8 cellular contexts compared by ENCODE assay signal in the genomic region with DNA sequence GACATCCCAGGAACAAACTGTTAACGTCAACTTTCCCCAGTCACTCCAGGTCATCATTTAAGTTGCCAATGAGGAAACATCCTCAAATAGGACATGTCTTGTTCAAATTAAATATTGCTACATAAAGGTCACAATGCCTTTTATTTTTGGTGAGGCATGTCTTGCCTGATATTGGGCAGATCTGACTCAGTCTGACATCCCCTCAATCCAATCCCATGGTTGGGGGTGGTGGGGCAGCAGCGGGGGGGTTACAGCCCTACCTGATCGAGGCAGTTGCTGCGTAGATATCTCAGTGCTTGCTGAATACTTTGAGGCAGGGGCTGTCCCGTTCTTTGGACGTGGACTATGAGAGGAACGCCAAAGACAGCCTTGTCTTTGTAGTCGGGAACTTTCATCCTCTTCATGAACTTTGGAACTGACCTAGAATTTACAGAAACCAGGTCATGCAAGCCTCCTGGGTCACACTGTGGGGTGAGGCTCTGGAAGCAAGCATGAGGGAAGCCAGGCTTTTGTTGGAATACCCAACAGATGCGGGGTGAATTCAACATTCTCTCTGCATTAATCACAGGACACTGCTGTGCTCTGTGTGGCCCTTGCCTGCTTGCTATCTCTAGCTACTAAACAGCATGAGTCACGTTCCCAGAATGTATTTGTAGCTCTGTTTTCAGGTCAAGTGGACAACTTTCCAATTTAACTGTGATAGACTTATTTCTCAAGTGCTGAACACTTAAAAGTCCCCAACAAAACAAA.
DNase-seq lines count a peak whose midpoint lies in the region; ATAC-seq and TF ChIP-seq lines count a peak whose summit lies in the region.

No MANE protein-coding gene starts in this region.

- intact Hi-C loops in heart right ventricle (cut with DNase I) (loop anchor here in 4 of 10 donors (1.0 to 10.0 kb wide), 6 partner anchors 46 to 159 kb away; partner anchors contain the start of gene STARD13 (in 2 of the 4)), sciatic nerve (cut with DNase I) (no loop called here)

- H3K9me3 ChIP-seq in heart right ventricle = no peaks in the 10 kb centered on the region

- peak; percentile 97 for DNase-seq in GM04503 (ENCODE audit: low read depth)
- peak; percentile 41 to 80 for DNase-seq in heart right ventricle
- no peak for DNase-seq in sciatic nerve (ENCODE audit: low spot score)
- no peak for DNase-seq in NCI-H1436 (lab: John Stamatoyannopoulos, UW)
- no peak for DNase-seq in inferior parietal cortex (ENCODE audit: extremely low spot score)

- ATAC-seq in SK-N-SH treated with all-trans-retinoic acid at 6 μM for 48 hours (peak; percentile 93), heart right ventricle (peak; percentile 83 to 93 (median 87)), sciatic nerve (peak; percentile 95), HG03159 (IDR thresholded peaks at IDR 0.05; ENCODE audit: unreplicated experiment) (no peak), GM19035 (IDR thresholded peaks at IDR 0.05; ENCODE audit: unreplicated experiment) (no peak)

- TF ChIP-seq CTCF in heart right ventricle (IDR thresholded peaks at IDR 0.05) = no peak

- H3K4me1 ChIP-seq in heart right ventricle = peaks cover 10 to 84% (median 69%) of the 10 kb centered on the region in 9 donors

- H3K27ac ChIP-seq in heart right ventricle = peak overlapping the region; percentile 29 to 91 (median 80)

- H3K36me3 ChIP-seq in heart right ventricle = peaks cover 0 to 87% (median 32%) of the 10 kb centered on the region in 9 donors

- peak overlapping the region in 2 of 10 donors; percentile 20 to 21 for H3K4me3 ChIP-seq in heart right ventricle

- WGBS in heart right ventricle, 2 donors = 26 to 31% methylated on average over 10 of the region's 10 CpGs

- no peaks in the 10 kb centered on the region for H3K27me3 ChIP-seq in heart right ventricle

TF ChIP-seq in SK-N-SH treated with all-trans-retinoic acid at 6 μM for 48 hours, 23 proteins besides CTCF, POLR2A, EP300 and RAD21:
- TF ChIP-seq OSR1 (CRISPR knock-in tag; IDR thresholded peaks at IDR 0.05) = no peak
- TF ChIP-seq SNAI2 (CRISPR knock-in tag; IDR thresholded peaks at IDR 0.05) = no peak
- TF ChIP-seq ZFP30 (CRISPR knock-in tag; IDR thresholded peaks at IDR 0.05) = no peak
- no peak for TF ChIP-seq BACH2 (CRISPR knock-in tag; IDR thresholded peaks at IDR 0.05; ENCODE audit: borderline replicate concordance)
- TF ChIP-seq ARNTL (CRISPR knock-in tag; IDR thresholded peaks at IDR 0.05; ENCODE audit: borderline replicate concordance, low read depth) = no peak
- peak; percentile 81 for TF ChIP-seq ISL1 (CRISPR knock-in tag; IDR thresholded peaks at IDR 0.05)
- no peak for TF ChIP-seq PPARA (CRISPR knock-in tag; IDR thresholded peaks at IDR 0.05; ENCODE audit: borderline replicate concordance)
- TF ChIP-seq, protein P1, sequence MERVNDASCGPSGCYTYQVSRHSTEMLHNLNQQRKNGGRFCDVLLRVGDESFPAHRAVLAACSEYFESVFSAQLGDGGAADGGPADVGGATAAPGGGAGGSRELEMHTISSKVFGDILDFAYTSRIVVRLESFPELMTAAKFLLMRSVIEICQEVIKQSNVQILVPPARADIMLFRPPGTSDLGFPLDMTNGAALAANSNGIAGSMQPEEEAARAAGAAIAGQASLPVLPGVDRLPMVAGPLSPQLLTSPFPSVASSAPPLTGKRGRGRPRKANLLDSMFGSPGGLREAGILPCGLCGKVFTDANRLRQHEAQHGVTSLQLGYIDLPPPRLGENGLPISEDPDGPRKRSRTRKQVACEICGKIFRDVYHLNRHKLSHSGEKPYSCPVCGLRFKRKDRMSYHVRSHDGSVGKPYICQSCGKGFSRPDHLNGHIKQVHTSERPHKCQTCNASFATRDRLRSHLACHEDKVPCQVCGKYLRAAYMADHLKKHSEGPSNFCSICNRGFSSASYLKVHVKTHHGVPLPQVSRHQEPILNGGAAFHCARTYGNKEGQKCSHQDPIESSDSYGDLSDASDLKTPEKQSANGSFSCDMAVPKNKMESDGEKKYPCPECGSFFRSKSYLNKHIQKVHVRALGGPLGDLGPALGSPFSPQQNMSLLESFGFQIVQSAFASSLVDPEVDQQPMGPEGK (CRISPR knock-in tag; IDR thresholded peaks at IDR 0.05; ENCODE audit: borderline replicate concordance) = peak; percentile 28; the same call in 1 of the 2 replicates
- TF ChIP-seq ZFP3 (CRISPR knock-in tag; IDR thresholded peaks at IDR 0.05) = peak; percentile 76; the same call in 1 of the 2 replicates
- no peak for TF ChIP-seq TCF4 (CRISPR knock-in tag; IDR thresholded peaks at IDR 0.05; ENCODE audit: borderline replicate concordance)
- TF ChIP-seq RARB (CRISPR knock-in tag; IDR thresholded peaks at IDR 0.05) = no peak
- TF ChIP-seq ZNF70 (CRISPR knock-in tag; IDR thresholded peaks at IDR 0.05) = no peak
- TF ChIP-seq, protein P2, sequence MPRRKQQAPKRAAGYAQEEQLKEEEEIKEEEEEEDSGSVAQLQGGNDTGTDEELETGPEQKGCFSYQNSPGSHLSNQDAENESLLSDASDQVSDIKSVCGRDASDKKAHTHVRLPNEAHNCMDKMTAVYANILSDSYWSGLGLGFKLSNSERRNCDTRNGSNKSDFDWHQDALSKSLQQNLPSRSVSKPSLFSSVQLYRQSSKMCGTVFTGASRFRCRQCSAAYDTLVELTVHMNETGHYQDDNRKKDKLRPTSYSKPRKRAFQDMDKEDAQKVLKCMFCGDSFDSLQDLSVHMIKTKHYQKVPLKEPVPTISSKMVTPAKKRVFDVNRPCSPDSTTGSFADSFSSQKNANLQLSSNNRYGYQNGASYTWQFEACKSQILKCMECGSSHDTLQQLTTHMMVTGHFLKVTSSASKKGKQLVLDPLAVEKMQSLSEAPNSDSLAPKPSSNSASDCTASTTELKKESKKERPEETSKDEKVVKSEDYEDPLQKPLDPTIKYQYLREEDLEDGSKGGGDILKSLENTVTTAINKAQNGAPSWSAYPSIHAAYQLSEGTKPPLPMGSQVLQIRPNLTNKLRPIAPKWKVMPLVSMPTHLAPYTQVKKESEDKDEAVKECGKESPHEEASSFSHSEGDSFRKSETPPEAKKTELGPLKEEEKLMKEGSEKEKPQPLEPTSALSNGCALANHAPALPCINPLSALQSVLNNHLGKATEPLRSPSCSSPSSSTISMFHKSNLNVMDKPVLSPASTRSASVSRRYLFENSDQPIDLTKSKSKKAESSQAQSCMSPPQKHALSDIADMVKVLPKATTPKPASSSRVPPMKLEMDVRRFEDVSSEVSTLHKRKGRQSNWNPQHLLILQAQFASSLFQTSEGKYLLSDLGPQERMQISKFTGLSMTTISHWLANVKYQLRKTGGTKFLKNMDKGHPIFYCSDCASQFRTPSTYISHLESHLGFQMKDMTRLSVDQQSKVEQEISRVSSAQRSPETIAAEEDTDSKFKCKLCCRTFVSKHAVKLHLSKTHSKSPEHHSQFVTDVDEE (CRISPR knock-in tag; IDR thresholded peaks at IDR 0.05) = no peak
- TF ChIP-seq TOX (CRISPR knock-in tag; IDR thresholded peaks at IDR 0.05; ENCODE audit: borderline replicate concordance) = no peak
- 0 out of 2 replicates have a peak, but pooled peaks have one; percentile 74 for TF ChIP-seq CSDC2 (CRISPR knock-in tag; IDR thresholded peaks at IDR 0.05)
- TF ChIP-seq GLIS3 (CRISPR knock-in tag; IDR thresholded peaks at IDR 0.05) = no peak
- no peak for TF ChIP-seq ZNF565 (CRISPR knock-in tag; conservative IDR thresholded peaks at IDR 0.05; ENCODE audit: low read depth)
- no peak for TF ChIP-seq ZC3H10 (CRISPR knock-in tag; IDR thresholded peaks at IDR 0.05)
- TF ChIP-seq POU6F1 (CRISPR knock-in tag; IDR thresholded peaks at IDR 0.05; ENCODE audit: borderline replicate concordance, low read depth) = 0 out of 2 replicates have a peak, but pooled peaks have one; percentile 19
TF ChIP-seq in SK-N-SH treated with all-trans-retinoic acid at 6 μM for 48 hours: peak in this region for 5.

Comparison
In these comparisons a context has a peak if more than half of its experiments do, and no peak if none do; other contexts are left out.
1. DNase-seq: peak in GM04503 (single experiment) and heart right ventricle (2 of 2); none in sciatic nerve (single experiment), NCI-H1436 (single experiment) and inferior parietal cortex (single experiment).
2. ATAC-seq: peak in SK-N-SH treated with all-trans-retinoic acid at 6 μM for 48 hours (single experiment), heart right ventricle (8 of 8) and sciatic nerve (single experiment); none in HG03159 (single experiment) and GM19035 (single experiment).